In genomic region chr10:63520463-63521388, GRCh38 we compare ENCODE assay signal across 8 cellular contexts. TPM values are rescaled to one million over a fixed set of nuclear protein-coding genes. Genes with fewer than 3 reads are reported as not detected.
DNase-seq lines count a peak whose midpoint lies in the region; ATAC-seq and TF ChIP-seq lines count a peak whose summit lies in the region.

No MANE protein-coding gene starts in this region.

- H3K9me2 ChIP-seq in OCI-LY1 (ENCODE audit: low read depth, low read length) = no peaks in the 10 kb centered on the region

- peak; percentile 50 for ATAC-seq in CD4-positive, alpha-beta T cell (ENCODE audit: poor library complexity)
- ATAC-seq in GM19043 (IDR thresholded peaks at IDR 0.05; ENCODE audit: low read depth, unreplicated experiment) (peak; percentile 60), HG03196 (IDR thresholded peaks at IDR 0.05; ENCODE audit: unreplicated experiment) (peak; percentile 62)

- H3K4me2 ChIP-seq in OCI-LY1 (ENCODE audit: low read length) = peak overlapping the region; percentile 84
- peak overlapping the region; percentile 74 for H3K4me2 ChIP-seq in fibroblast of lung (ENCODE audit: extremely low read depth, insufficient read depth, low read length)

- H3K27me3 Mint-ChIP-seq in CD4-positive, alpha-beta T cell = no peaks in the 10 kb centered on the region
- no peaks in the 10 kb centered on the region for H3K27me3 Mint-ChIP-seq in nephron (ENCODE audit: low read depth)

- POLR2A ChIA-PET in CD4-positive, alpha-beta T cell (lab: Charles Lee) = interaction anchor here (1.0 to 4.2 kb wide), 14 partner anchors 9 to 704 kb away, joined by 3 to 53 read pairs (median 5); partner anchors contain the start of genes JMJD1C and NRBF2

- no peaks in the 10 kb centered on the region for H3K27me3 ChIP-seq in CD4-positive, alpha-beta T cell (ENCODE audit: control insufficient read depth, insufficient read depth, low read length)
- H3K27me3 ChIP-seq in OCI-LY1 (ENCODE audit: insufficient read depth, low read length) (no peaks in the 10 kb centered on the region), fibroblast of lung (ENCODE audit: control insufficient read depth, insufficient read depth, low read length) (no peaks in the 10 kb centered on the region), tibial artery (no peaks in the 10 kb centered on the region)

- no peaks in the 10 kb centered on the region for H3K9me3 ChIP-seq in CD4-positive, alpha-beta T cell (ENCODE audit: control insufficient read depth, low read length)
- no peaks in the 10 kb centered on the region for H3K9me3 ChIP-seq in OCI-LY1 (ENCODE audit: low read length)
- no peaks in the 10 kb centered on the region for H3K9me3 ChIP-seq in fibroblast of lung (ENCODE audit: control insufficient read depth, insufficient read depth, low read depth, low read length)
- no peaks in the 10 kb centered on the region for H3K9me3 ChIP-seq in tibial artery

- no peaks in the 10 kb centered on the region for H4K20me1 ChIP-seq in OCI-LY1 (ENCODE audit: insufficient read depth, low read length)
- H4K20me1 ChIP-seq in fibroblast of lung (ENCODE audit: control insufficient read depth, extremely low read depth, insufficient read depth, low read length) = no peaks in the 10 kb centered on the region

- peak overlapping the region; percentile 78 for H3K4me3 ChIP-seq in OCI-LY1 (ENCODE audit: low read depth, low read length, poor library complexity, severe bottlenecking)
- peak overlapping the region; percentile 59 to 68 (median 66) for H3K4me3 ChIP-seq in fibroblast of lung (replicated peaks in 1 of 4; ENCODE audit: control extremely low read depth in 1 of 4, insufficient read depth in 1 of 4, low read depth in 3 of 4, low read length in 4 of 4)
- H3K4me3 ChIP-seq in tibial artery = peak overlapping the region; percentile 72 to 91

- H3K36me3 Mint-ChIP-seq in CD4-positive, alpha-beta T cell (ENCODE audit: low read depth) = peaks cover 10% of the 10 kb centered on the region
- H3K36me3 Mint-ChIP-seq in nephron (ENCODE audit: low read depth) = peaks cover 41% of the 10 kb centered on the region

- no peaks in the 10 kb centered on the region for H3K9me3 Mint-ChIP-seq in CD4-positive, alpha-beta T cell
- H3K9me3 Mint-ChIP-seq in nephron = peaks cover 21% of the 10 kb centered on the region

- H3K36me3 ChIP-seq in OCI-LY1 (ENCODE audit: insufficient read depth, low read length) (no peaks in the 10 kb centered on the region), fibroblast of lung (ENCODE audit: control insufficient read depth, insufficient read depth, low read length) (no peaks in the 10 kb centered on the region), tibial artery (no peaks in the 10 kb centered on the region)

- H3K4me3 Mint-ChIP-seq in CD4-positive, alpha-beta T cell = peak overlapping the region; percentile 97
- peak overlapping the region; percentile 77 to 85 (median 84) for H3K4me3 Mint-ChIP-seq in nephron

- TF ChIP-seq CTCF in CD4-positive, alpha-beta T cell (IDR thresholded peaks at IDR 0.05) = no peak
- TF ChIP-seq CTCF in OCI-LY1 (IDR thresholded peaks at IDR 0.05; ENCODE audit: low read length) = no peak
- no peak for TF ChIP-seq CTCF in fibroblast of lung (conservative IDR thresholded peaks at IDR 0.05 in 1 of 2, IDR thresholded peaks at IDR 0.05 in 1 of 2; ENCODE audit: low read depth in 1 of 2, low read length in 2 of 2)
- TF ChIP-seq CTCF in nephron (IDR thresholded peaks at IDR 0.05; ENCODE audit: unreplicated experiment in 3 of 3) = no peak
- no peak for TF ChIP-seq CTCF in tibial artery (IDR thresholded peaks at IDR 0.05)

- peak overlapping the region; percentile 97 for H3K27ac Mint-ChIP-seq in CD4-positive, alpha-beta T cell
- H3K27ac Mint-ChIP-seq in nephron = peak overlapping the region; percentile 68 to 88 (median 86)

- H3K9ac ChIP-seq in OCI-LY1 (ENCODE audit: low read length) = peak overlapping the region; percentile 71
- H3K9ac ChIP-seq in fibroblast of lung (ENCODE audit: insufficient read depth, low read length) = peak overlapping the region; percentile 57

- H2AFZ ChIP-seq in OCI-LY1 (ENCODE audit: low read length) (0 out of 2 replicates have a peak overlapping the region, but pooled peaks have one; percentile 11), fibroblast of lung (ENCODE audit: low read length) (peak overlapping the region; percentile 72)

- intact Hi-C loops in CD4-positive, alpha-beta T cell (cut with DNase I, micrococcal nuclease) = loop anchor here (5.0 kb wide), 2 partner anchors 107 to 248 kb away; no protein-coding TSS in a partner anchor
- intact Hi-C loops in tibial artery (cut with DNase I; ENCODE audit: low total_unique reads) = loop anchor here (5.0 to 10.0 kb wide), 2 partner anchors 64 to 253 kb away; no protein-coding TSS in a partner anchor

- H3K27ac ChIP-seq in CD4-positive, alpha-beta T cell (ENCODE audit: low read depth, low read length) = peak overlapping the region; percentile 15
- H3K27ac ChIP-seq in OCI-LY1 (ENCODE audit: low read depth, low read length, poor library complexity, severe bottlenecking) = peak overlapping the region; percentile 64
- peak overlapping the region; percentile 32 for H3K27ac ChIP-seq in fibroblast of lung (ENCODE audit: insufficient read depth, low read length)
- peak overlapping the region; percentile 97 to 99 for H3K27ac ChIP-seq in tibial artery

- H3K4me1 Mint-ChIP-seq in CD4-positive, alpha-beta T cell (ENCODE audit: low read depth) = peaks cover 78% of the 10 kb centered on the region
- peaks cover 41% of the 10 kb centered on the region for H3K4me1 Mint-ChIP-seq in nephron

- H3F3A ChIP-seq in OCI-LY1 (ENCODE audit: insufficient read depth, low read length) = no peaks in the 10 kb centered on the region

- H3K79me2 ChIP-seq in OCI-LY1 (ENCODE audit: insufficient read depth, low read length) = peaks cover 62% of the 10 kb centered on the region
- peaks cover 86% of the 10 kb centered on the region for H3K79me2 ChIP-seq in fibroblast of lung (ENCODE audit: control insufficient read depth, insufficient read depth, low read length)

- H3K4me1 ChIP-seq in OCI-LY1 (ENCODE audit: insufficient read depth, low read length, severe bottlenecking) = peaks cover 58% of the 10 kb centered on the region
- no peaks in the 10 kb centered on the region for H3K4me1 ChIP-seq in fibroblast of lung (ENCODE audit: control insufficient read depth, extremely low read depth, insufficient read depth, low read length)
- peaks cover 0 to 72% (median 31%) of the 10 kb centered on the region in 4 donors for H3K4me1 ChIP-seq in tibial artery

- peak; percentile 1 to 42 (median 24) for DNase-seq in CD4-positive, alpha-beta T cell
- DNase-seq in activated T-helper 1 cell treated with Interleukin-2 at 50 U/mL for 16 hours (ENCODE audit: low read depth) (peak; percentile 12), fibroblast of lung (ENCODE audit: low read depth in 2 of 2) (peak in 1 of 2 donors; percentile 80), tibial artery (peak; percentile 47 to 83)

- CTCF ChIA-PET in CD4-positive, alpha-beta T cell (lab: Charles Lee) = interaction anchor here (0.6 to 1.7 kb wide), 4 partner anchors 20 to 303 kb away, joined by 3 to 4 read pairs (median 3); no protein-coding TSS in a partner anchor

RNA-seq across cellular contexts. Expression of gene REEP3, which starts 0.5 kb away (rescaled TPM):
- 1 to 10 TPM; 3.2 to 6.1 TPM for total RNA-seq in CD4-positive, alpha-beta T cell
- total RNA-seq in fibroblast of lung = 56.5 and 67.5 TPM in 2 replicates
- 51.8 and 86.6 TPM in 2 replicates for polyA plus RNA-seq in fibroblast of lung
- polyA plus RNA-seq in fibroblast of lung (2012) = 24.9 and 38.1 TPM in 2 replicates
- 9.0 and 9.2 TPM in 2 replicates for polyA minus RNA-seq in fibroblast of lung (ENCODE audit: low replicate concordance)

RNA-seq across cellular contexts. Expression of gene JMJD1C, which starts 54.9 kb away (rescaled TPM):
- total RNA-seq in CD4-positive, alpha-beta T cell = 100 to 1,000 TPM; 389 to 399 TPM
- 50.3 and 67.0 TPM in 2 replicates for total RNA-seq in fibroblast of lung
- 33.8 and 39.9 TPM in 2 replicates for polyA plus RNA-seq in fibroblast of lung
- 17.4 and 25.1 TPM in 2 replicates for polyA plus RNA-seq in fibroblast of lung (2012)
- 16.4 and 27.7 TPM in 2 replicates for polyA minus RNA-seq in fibroblast of lung (ENCODE audit: low replicate concordance)

Comparison
In these comparisons a context has a peak if more than half of its experiments do, and no peak if none do; other contexts are left out.
1. H3K27ac ChIP-seq: peak in every context shown above with its lines; median percentile 98 in tibial artery; 64 in OCI-LY1; 32 in fibroblast of lung; 15 in CD4-positive, alpha-beta T cell.